Comparison of ENCODE assay signal across 18 cellular contexts in the genomic region with DNA sequence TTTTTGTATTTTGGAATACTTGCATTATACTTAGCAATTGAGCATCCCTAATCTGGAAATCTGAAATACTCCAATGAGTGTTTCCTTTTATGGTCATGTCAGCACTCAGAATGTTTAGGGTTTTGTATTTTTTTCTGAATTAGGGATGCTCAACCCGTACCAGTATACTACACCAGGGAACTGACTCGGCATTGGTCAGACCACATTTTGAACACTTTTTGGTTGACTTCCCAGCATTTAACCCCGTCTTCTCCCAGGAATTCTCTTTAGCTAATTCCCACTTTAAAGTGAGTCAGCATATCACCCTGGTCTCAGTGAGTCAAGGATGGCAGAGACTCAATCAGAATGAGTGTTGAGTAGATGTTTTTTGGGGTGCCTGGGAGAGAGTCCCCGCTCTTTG.
DNase-seq lines count a peak whose midpoint lies in the region; ATAC-seq and TF ChIP-seq lines count a peak whose summit lies in the region.
"Had no signal": no experiment of that assay in that cellular context is flagged by ENCODE, and none has a peak within 500 bp of the region (broad histone marks: within the 10 kb centered on the region; RNA-seq: fewer than 3 reads in every experiment).

No MANE protein-coding gene starts in this region.

- H3K4me2 ChIP-seq in PC-3 (ENCODE audit: low read length) (no peak overlapping the region), neural progenitor cell (no peak overlapping the region)

- H4K20me1 ChIP-seq in PC-3 (ENCODE audit: low read length) (peaks cover 14% of the 10 kb centered on the region; the same call in 1 of the 2 replicates), neural progenitor cell (ENCODE audit: low read depth) (no peaks in the 10 kb centered on the region)

- H3K9me3 ChIP-seq in PC-3 (ENCODE audit: low read length) (no peaks in the 10 kb centered on the region), neural progenitor cell (ENCODE audit: low read depth) (no peaks in the 10 kb centered on the region), breast epithelium (no peaks in the 10 kb centered on the region)
- H3K9me3 ChIP-seq: MG63 had no signal

- H3K9me3 Mint-ChIP-seq in neural progenitor cell = peaks cover 4% of the 10 kb centered on the region
- H3K9me3 Mint-ChIP-seq in activated naive CD4-positive, alpha-beta T cell treated with anti-CD3 and anti-CD28 coated beads for 36 hours = no peaks in the 10 kb centered on the region
- H3K9me3 Mint-ChIP-seq: natural killer cell; stimulated activated naive CD8-positive, alpha-beta T cell treated with anti-CD3 and anti-CD28 coated beads, Interleukin-15, amount 100 ng/mL, for 72 hours had no signal

- H3K27ac ChIP-seq in PC-3 (ENCODE audit: low read length) (no peak overlapping the region), coronary artery (peak overlapping the region; percentile 28 to 65), neural progenitor cell (no peak overlapping the region), breast epithelium (no peak overlapping the region)

- CTCF ChIA-PET in PC-3 (lab: Charles Lee) = no interaction called here
- CTCF ChIA-PET in activated naive CD4-positive, alpha-beta T cell treated with anti-CD3 and anti-CD28 coated beads for 36 hours (lab: Charles Lee) = no interaction called here

- peaks cover 19% of the 10 kb centered on the region for H3K4me1 Mint-ChIP-seq in neural progenitor cell
- H3K4me1 Mint-ChIP-seq in activated naive CD4-positive, alpha-beta T cell treated with anti-CD3 and anti-CD28 coated beads for 36 hours (ENCODE audit: low read depth) = peaks cover 3% of the 10 kb centered on the region
- H3K4me1 Mint-ChIP-seq: stimulated activated naive CD8-positive, alpha-beta T cell treated with anti-CD3 and anti-CD28 coated beads, Interleukin-15, amount 100 ng/mL, for 72 hours had no signal

- H3F3A ChIP-seq in PC-3 (ENCODE audit: low read length, unreplicated experiment) (no peaks in the 10 kb centered on the region), neural progenitor cell (ENCODE audit: low read depth) (peaks cover 22% of the 10 kb centered on the region)

- no peak overlapping the region for H3K4me3 Mint-ChIP-seq in neural progenitor cell
- H3K4me3 Mint-ChIP-seq in activated naive CD4-positive, alpha-beta T cell treated with anti-CD3 and anti-CD28 coated beads for 36 hours = no peak overlapping the region
- H3K4me3 Mint-ChIP-seq: natural killer cell; stimulated activated naive CD8-positive, alpha-beta T cell treated with anti-CD3 and anti-CD28 coated beads, Interleukin-15, amount 100 ng/mL, for 72 hours had no signal

- no TSS peak for BruUV-seq in PC-3 (replicated peaks; lab: Mats Ljungman, UMichigan)

- ATAC-seq in PC-3 = no peak
- ATAC-seq: natural killer cell; stimulated activated naive CD8-positive, alpha-beta T cell treated with anti-CD3 and anti-CD28 coated beads, Interleukin-15, amount 100 ng/mL, for 72 hours had no signal

- no peak for TF ChIP-seq POLR2A in breast epithelium (IDR thresholded peaks at IDR 0.05)

- H2AFZ ChIP-seq in PC-3 (ENCODE audit: low read length) (no peak overlapping the region), neural progenitor cell (replicated peaks) (no peak overlapping the region)

- no peaks in the 10 kb centered on the region for H3K36me3 ChIP-seq in PC-3 (ENCODE audit: low read depth, low read length)
- H3K36me3 ChIP-seq in neural progenitor cell = no peaks in the 10 kb centered on the region
- H3K36me3 ChIP-seq in breast epithelium = no peaks in the 10 kb centered on the region
- H3K36me3 ChIP-seq: MG63 had no signal

- TF ChIP-seq CTCF in PC-3 (conservative IDR thresholded peaks at IDR 0.05; ENCODE audit: low read depth, low read length) (no peak), coronary artery (IDR thresholded peaks at IDR 0.05) (no peak), neural progenitor cell (IDR thresholded peaks at IDR 0.05) (no peak), breast epithelium (IDR thresholded peaks at IDR 0.05) (no peak)

- no peaks in the 10 kb centered on the region for H3K27me3 Mint-ChIP-seq in neural progenitor cell (ENCODE audit: insufficient read depth, low read depth)
- no peaks in the 10 kb centered on the region for H3K27me3 Mint-ChIP-seq in activated naive CD4-positive, alpha-beta T cell treated with anti-CD3 and anti-CD28 coated beads for 36 hours (ENCODE audit: low read depth)
- H3K27me3 Mint-ChIP-seq: stimulated activated naive CD8-positive, alpha-beta T cell treated with anti-CD3 and anti-CD28 coated beads, Interleukin-15, amount 100 ng/mL, for 72 hours had no signal

- H3K9ac ChIP-seq in PC-3 (ENCODE audit: low read length) = no peak overlapping the region
- no peak overlapping the region for H3K9ac ChIP-seq in neural progenitor cell

- H3K36me3 Mint-ChIP-seq in neural progenitor cell = peaks cover 6% of the 10 kb centered on the region
- no peaks in the 10 kb centered on the region for H3K36me3 Mint-ChIP-seq in activated naive CD4-positive, alpha-beta T cell treated with anti-CD3 and anti-CD28 coated beads for 36 hours (ENCODE audit: low read depth)
- H3K36me3 Mint-ChIP-seq: natural killer cell had no signal

- DNase-seq in EH (ENCODE audit: low read depth) = peak; percentile 75
- peak; percentile 22 for DNase-seq in PC-3
- DNase-seq in coronary artery (ENCODE audit: low spot score) = no peak
- DNase-seq in neural progenitor cell (ENCODE audit: low spot score) = no peak
- no peak for DNase-seq in activated CD4-positive, alpha-beta T cell treated with anti-CD3 and anti-CD28 coated beads, Interleukin-2, amount 50 U/mL, for 4 hours
- no peak for DNase-seq in activated naive CD4-positive, alpha-beta T cell treated with anti-CD3 and anti-CD28 coated beads for 36 hours
- no peak for DNase-seq in breast epithelium (ENCODE audit: low spot score in 2 of 2)
- DNase-seq in DMS153 (lab: John Stamatoyannopoulos, UW) = no peak
- DNase-seq: activated CD4-positive, alpha-beta T cell treated with anti-CD3 and anti-CD28 coated beads for 48 hours; activated CD8-positive, alpha-beta memory T cell treated with anti-CD3 and anti-CD28 coated beads, Interleukin-2, amount 50 U/mL, for 48 hours; activated gamma-delta T cell treated with Interleukin-2 at 50 U/mL for 16 hours; foreskin melanocyte; GF-D8; mammary epithelial cell; MG63; natural killer cell; NCI-H1694; stimulated activated naive CD8-positive, alpha-beta T cell treated with anti-CD3 and anti-CD28 coated beads, Interleukin-15, amount 100 ng/mL, for 72 hours had no signal

- H3K79me2 ChIP-seq in PC-3 (ENCODE audit: low read length) (peaks cover 72% of the 10 kb centered on the region), neural progenitor cell (ENCODE audit: low read depth) (peaks cover 65% of the 10 kb centered on the region)

- H3K9me2 ChIP-seq in PC-3 (replicated peaks; ENCODE audit: low read length) = no peaks in the 10 kb centered on the region

- POLR2A ChIA-PET in PC-3 (lab: Charles Lee; ENCODE audit: unreplicated experiment) = no interaction called here

- H3K4me3 ChIP-seq in PC-3 (ENCODE audit: low read length) (no peak overlapping the region), coronary artery (no peak overlapping the region), neural progenitor cell (no peak overlapping the region), breast epithelium (no peak overlapping the region)
- H3K4me3 ChIP-seq: MG63 had no signal

- H3K4me1 ChIP-seq in PC-3 (ENCODE audit: insufficient read depth, low read length) (peaks cover 34% of the 10 kb centered on the region), neural progenitor cell (peaks cover 29% of the 10 kb centered on the region), breast epithelium (no peaks in the 10 kb centered on the region)

- H3K27ac Mint-ChIP-seq in neural progenitor cell = peak overlapping the region; percentile 72
- no peak overlapping the region for H3K27ac Mint-ChIP-seq in activated naive CD4-positive, alpha-beta T cell treated with anti-CD3 and anti-CD28 coated beads for 36 hours
- H3K27ac Mint-ChIP-seq: natural killer cell; stimulated activated naive CD8-positive, alpha-beta T cell treated with anti-CD3 and anti-CD28 coated beads, Interleukin-15, amount 100 ng/mL, for 72 hours had no signal

- H3K27me3 ChIP-seq in PC-3 (ENCODE audit: low read length) (no peaks in the 10 kb centered on the region), neural progenitor cell (no peaks in the 10 kb centered on the region), breast epithelium (no peaks in the 10 kb centered on the region)
- H3K27me3 ChIP-seq: MG63 had no signal

- intact Hi-C loops in PC-3 (cut with micrococcal nuclease) = no loop called here
- intact Hi-C loops in activated naive CD4-positive, alpha-beta T cell treated with anti-CD3 and anti-CD28 coated beads for 36 hours (cut with micrococcal nuclease) = no loop called here
- intact Hi-C loops in breast epithelium (cut with DNase I; ENCODE audit: low total_unique reads) = no loop called here

Comparison
In these comparisons a context has a peak if more than half of its experiments do, and no peak if none do; other contexts are left out.
1. DNase-seq: peak in EH (single experiment) and PC-3 (single experiment); none in coronary artery (single experiment), neural progenitor cell (single experiment), activated CD4-positive, alpha-beta T cell treated with anti-CD3 and anti-CD28 coated beads, Interleukin-2, amount 50 U/mL, for 4 hours (0 of 2), activated naive CD4-positive, alpha-beta T cell treated with anti-CD3 and anti-CD28 coated beads for 36 hours (single experiment), breast epithelium (0 of 2) and DMS153 (single experiment).
2. H3K27ac ChIP-seq: peak in coronary artery (2 of 2); none in PC-3 (single experiment), neural progenitor cell (single experiment) and breast epithelium (0 of 2).